1 cellular context compared by ENCODE assay signal in genomic region chr19:40453151-40453735, GRCh38.
TF ChIP-seq lines count a peak whose summit lies in the region.

No MANE protein-coding gene starts in this region.

TF ChIP-seq in GM23338, 12 proteins besides CTCF, POLR2A, EP300 and RAD21 (continued from another document):
- TF ChIP-seq REST (IDR thresholded peaks at IDR 0.05; ENCODE audit: unreplicated experiment) = no peak
- no peak for TF ChIP-seq CREB1 (CRISPR knock-in tag; IDR thresholded peaks at IDR 0.05; ENCODE audit: low read depth)
- no peak for TF ChIP-seq NANOG (IDR thresholded peaks at IDR 0.05; ENCODE audit: borderline replicate concordance)
- TF ChIP-seq ZNF331 (CRISPR knock-in tag; IDR thresholded peaks at IDR 0.05; ENCODE audit: low read depth) = no peak
- TF ChIP-seq EZH2phosphoT487 (IDR thresholded peaks at IDR 0.05; ENCODE audit: unreplicated experiment) = no peak
- TF ChIP-seq EZH2 (IDR thresholded peaks at IDR 0.05; ENCODE audit: low read depth, unreplicated experiment) = no peak
- no peak for TF ChIP-seq ETS1 (IDR thresholded peaks at IDR 0.05)
